In genomic region chr11:88359529-88359928, GRCh38 we compare ENCODE assay signal across 9 cellular contexts. TPM values are rescaled to one million over a fixed set of nuclear protein-coding genes. Genes with fewer than 3 reads are reported as not detected.
DNase-seq lines count a peak whose midpoint lies in the region; ATAC-seq and TF ChIP-seq lines count a peak whose summit lies in the region.
"Had no signal": no experiment of that assay in that cellular context is flagged by ENCODE, and none has a peak within 500 bp of the region (broad histone marks: within the 10 kb centered on the region; RNA-seq: fewer than 3 reads in every experiment).

No MANE protein-coding gene starts in this region.

- ATAC-seq in HG03060 (IDR thresholded peaks at IDR 0.05; ENCODE audit: low read depth, unreplicated experiment) = peak; percentile 43
- no peak for ATAC-seq in esophagus mucosa

- H3K9me3 Mint-ChIP-seq in progenitor cell of endocrine pancreas (ENCODE audit: low read depth) = no peaks in the 10 kb centered on the region

- H3K36me3 Mint-ChIP-seq in progenitor cell of endocrine pancreas (ENCODE audit: insufficient read depth) = no peaks in the 10 kb centered on the region

- H3K4me3 Mint-ChIP-seq in progenitor cell of endocrine pancreas (ENCODE audit: low read depth) = no peak overlapping the region

- TF ChIP-seq POLR2A in GM19099 (IDR thresholded peaks at IDR 0.05; ENCODE audit: extremely low read depth, insufficient read length, low read depth) = peak; percentile 49

- no peak for TF ChIP-seq CTCF in progenitor cell of endocrine pancreas (IDR thresholded peaks at IDR 0.05; ENCODE audit: unreplicated experiment)

- no peak overlapping the region for H3K27ac Mint-ChIP-seq in progenitor cell of endocrine pancreas

- peaks cover 2% of the 10 kb centered on the region for H3K4me1 Mint-ChIP-seq in progenitor cell of endocrine pancreas (ENCODE audit: low read depth)

- DNase-seq in CD1c-positive myeloid dendritic cell (ENCODE audit: extremely low spot score) (peak; percentile 52), RPMI8226 (peak; percentile 45), NCI-H1092 treated with DMSO at 0.1 percent for 48 hours (lab: John Stamatoyannopoulos, UW) (no peak), progenitor cell of endocrine pancreas (ENCODE audit: low spot score, unreplicated experiment) (no peak), mesenteric fat pad (ENCODE audit: low spot score) (no peak)
- DNase-seq: stimulated activated CD4-positive, alpha-beta T cell treated with anti-CD3 and anti-CD28 coated beads, Interleukin-4, amount 100 ng/mL, for 4 hours had no signal

- peaks cover 3% of the 10 kb centered on the region for H3K27me3 Mint-ChIP-seq in progenitor cell of endocrine pancreas

RNA-seq across cellular contexts. Expression of gene CTSC, which starts 22.0 kb away (rescaled TPM):
- total RNA-seq in progenitor cell of endocrine pancreas (55.0 and 70.2 TPM in 2 replicates), esophagus mucosa (86.4 TPM), mesenteric fat pad (265 TPM)

Comparison
In these comparisons a context has a peak if more than half of its experiments do, and no peak if none do; other contexts are left out.
1. DNase-seq: peak in CD1c-positive myeloid dendritic cell (single experiment) and RPMI8226 (single experiment); none in NCI-H1092 treated with DMSO at 0.1 percent for 48 hours (single experiment), progenitor cell of endocrine pancreas (single experiment) and mesenteric fat pad (single experiment).